1 cellular context compared by ENCODE assay signal in the genomic region with DNA sequence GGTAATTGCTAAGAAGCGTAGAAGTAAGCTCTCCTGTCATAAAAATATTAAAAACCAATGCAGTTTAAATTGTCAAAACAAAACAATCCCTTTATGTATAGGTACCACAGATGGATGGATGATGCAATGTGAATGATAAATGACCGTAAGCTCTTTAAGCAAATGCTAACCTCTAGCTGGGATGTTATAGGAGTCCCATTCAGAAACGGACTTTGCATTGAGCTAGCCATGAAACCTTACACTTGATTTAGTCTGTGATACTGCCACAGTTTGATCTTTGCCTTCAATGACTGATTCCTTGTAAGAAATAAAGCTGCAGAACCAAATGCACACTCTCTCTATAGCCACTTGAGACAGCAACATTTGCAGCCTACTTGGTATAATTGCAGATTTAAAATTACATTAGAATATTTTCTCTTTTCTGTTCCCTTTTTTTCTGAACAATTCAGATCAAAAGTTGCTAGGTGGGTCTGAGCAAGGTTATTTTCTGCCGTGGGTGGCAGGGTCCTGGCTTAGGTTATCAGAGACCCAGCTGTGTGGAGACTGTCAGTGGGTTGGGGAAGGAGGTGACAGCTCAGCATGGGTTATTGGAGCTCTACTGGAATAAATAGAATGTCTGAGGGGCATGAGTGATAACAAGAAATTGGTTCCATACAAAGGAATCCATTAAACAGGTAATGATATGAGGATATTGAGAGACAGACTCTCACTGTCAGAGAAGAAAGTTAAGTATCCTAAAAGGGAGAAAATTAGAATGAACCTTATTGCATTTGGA.
TF ChIP-seq lines count a peak whose summit lies in the region.

No MANE protein-coding gene starts in this region.

TF ChIP-seq in GM23338, 12 proteins besides CTCF, POLR2A, EP300 and RAD21 (continued from another document):
- no peak for TF ChIP-seq REST (IDR thresholded peaks at IDR 0.05; ENCODE audit: unreplicated experiment)
